16 cellular contexts compared by ENCODE assay signal in genomic region chr13:33401238-33401637, GRCh38.
DNase-seq lines count a peak whose midpoint lies in the region; ATAC-seq, FAIRE-seq and TF ChIP-seq lines count a peak whose summit lies in the region.
"Had no signal": no experiment of that assay in that cellular context is flagged by ENCODE, and none has a peak within 500 bp of the region (broad histone marks: within the 10 kb centered on the region; RNA-seq: fewer than 3 reads in every experiment).

No MANE protein-coding gene starts in this region.

- H2AFZ ChIP-seq in mammary epithelial cell (ENCODE audit: low read depth, low read length) = peak overlapping the region; percentile 13

- DNase-seq in mammary epithelial cell (no peak), MCF 10A (ENCODE audit: unreplicated experiment) (no peak), NCI-H69 (lab: John Stamatoyannopoulos, UW) (peak; percentile 82), left ventricle myocardium superior (peak; percentile 43), frontal cortex (ENCODE audit: low spot score in 2 of 2) (no peak), LoVo (ENCODE audit: low spot score) (no peak), amygdala (lab: John Stamatoyannopoulos, UW) (no peak)
- no peak for DNase-seq in CD8-positive, alpha-beta memory T cell
- DNase-seq: activated B cell treated with CpG ODN at 0.5 μM for 24 hours; activated CD8-positive, alpha-beta memory T cell treated with anti-CD3 and anti-CD28 coated beads, Interleukin-2, amount 10 ng/mL, durations not matched to agents 7 days and 5 days; NCI-H526; psoas muscle had no signal

- H3K4me2 ChIP-seq in mammary epithelial cell (ENCODE audit: insufficient read depth, low read depth, low read length) = no peak overlapping the region

- no peaks in the 10 kb centered on the region for H3K9me3 Mint-ChIP-seq in MCF 10A (ENCODE audit: unreplicated experiment)
- H3K9me3 Mint-ChIP-seq in CD8-positive, alpha-beta memory T cell = peaks cover 0 to 6% (median 3%) of the 10 kb centered on the region in 5 donors
- H3K9me3 Mint-ChIP-seq: dendritic cell treated with granulocyte-macrophage colony-stimulating factor and Interleukin-4, amounts not matched to agents 40 ng/mL and 50 ng/mL, for 4 days had no signal

- H3K9ac ChIP-seq in mammary epithelial cell (ENCODE audit: insufficient read depth, low read length) = no peak overlapping the region

- WGBS in mammary epithelial cell (ENCODE audit: low coverage, missing lambda C conversion rate) = 40% methylated on average over 4 of the region's 4 CpGs

- H3K27me3 Mint-ChIP-seq in MCF 10A (ENCODE audit: insufficient read depth, unreplicated experiment) = no peaks in the 10 kb centered on the region
- H3K27me3 Mint-ChIP-seq in CD8-positive, alpha-beta memory T cell = peaks cover 4 to 19% of the 10 kb centered on the region in 2 donors
- H3K27me3 Mint-ChIP-seq: dendritic cell treated with granulocyte-macrophage colony-stimulating factor and Interleukin-4, amounts not matched to agents 40 ng/mL and 50 ng/mL, for 4 days; natural killer cell treated with Interleukin-12 subunit alpha and Interleukin-12 subunit beta and Interleukin-15 and Interleukin-18, amount 100 ng/mL, for 72 hours had no signal

- H3K36me3 ChIP-seq in mammary epithelial cell (ENCODE audit: insufficient read depth, low read length) = no peaks in the 10 kb centered on the region
- H3K36me3 ChIP-seq in CD8-positive, alpha-beta memory T cell (ENCODE audit: insufficient read depth, low read length) = no peaks in the 10 kb centered on the region
- H3K36me3 ChIP-seq: Peyer's patch had no signal

- H3K9me3 ChIP-seq in mammary epithelial cell (replicated peaks; ENCODE audit: insufficient read depth, low read length) = peaks cover 3% of the 10 kb centered on the region
- H3K9me3 ChIP-seq in CD8-positive, alpha-beta memory T cell (ENCODE audit: low read length) = no peaks in the 10 kb centered on the region
- H3K9me3 ChIP-seq: Peyer's patch had no signal

- no peaks in the 10 kb centered on the region for H3K36me3 Mint-ChIP-seq in MCF 10A (ENCODE audit: insufficient read depth, unreplicated experiment)
- H3K36me3 Mint-ChIP-seq in CD8-positive, alpha-beta memory T cell = peaks cover 0 to 3% (median 0%) of the 10 kb centered on the region in 3 donors
- H3K36me3 Mint-ChIP-seq: activated CD8-positive, alpha-beta memory T cell treated with anti-CD3 and anti-CD28 coated beads, Interleukin-2, amount 10 ng/mL, durations not matched to agents 7 days and 5 days; natural killer cell treated with Interleukin-12 subunit alpha and Interleukin-12 subunit beta and Interleukin-15 and Interleukin-18, amount 100 ng/mL, for 72 hours had no signal

- no peaks in the 10 kb centered on the region for H3K4me1 ChIP-seq in mammary epithelial cell (ENCODE audit: insufficient read depth, low read length)
- H3K4me1 ChIP-seq in CD8-positive, alpha-beta memory T cell (ENCODE audit: insufficient read depth, low read length) = no peaks in the 10 kb centered on the region
- H3K4me1 ChIP-seq: Peyer's patch, psoas muscle had no signal

- no peak for FAIRE-seq in frontal cortex (lab: Jason Lieb, UNC)

- no peaks in the 10 kb centered on the region for H3K79me2 ChIP-seq in mammary epithelial cell (ENCODE audit: insufficient read depth, low read length)

- H3K4me3 ChIP-seq in mammary epithelial cell (replicated peaks in 1 of 3; ENCODE audit: insufficient read depth in 1 of 3, low read depth in 2 of 3, low read length in 3 of 3) = no peak overlapping the region
- H3K4me3 ChIP-seq in CD8-positive, alpha-beta memory T cell (ENCODE audit: low read length) = no peak overlapping the region
- H3K4me3 ChIP-seq: Peyer's patch, psoas muscle had no signal

- H3K4me1 Mint-ChIP-seq in MCF 10A (ENCODE audit: insufficient read depth, unreplicated experiment) = no peaks in the 10 kb centered on the region
- H3K4me1 Mint-ChIP-seq in CD8-positive, alpha-beta memory T cell = no peaks in the 10 kb centered on the region
- H3K4me1 Mint-ChIP-seq: activated B cell treated with CpG ODN at 0.5 μM for 24 hours; activated CD8-positive, alpha-beta memory T cell treated with anti-CD3 and anti-CD28 coated beads, Interleukin-2, amount 10 ng/mL, durations not matched to agents 7 days and 5 days had no signal

- no peak overlapping the region for H3K27ac Mint-ChIP-seq in MCF 10A (ENCODE audit: low read depth, unreplicated experiment)
- no peak overlapping the region for H3K27ac Mint-ChIP-seq in CD8-positive, alpha-beta memory T cell
- H3K27ac Mint-ChIP-seq: activated B cell treated with CpG ODN at 0.5 μM for 24 hours; activated CD8-positive, alpha-beta memory T cell treated with anti-CD3 and anti-CD28 coated beads, Interleukin-2, amount 10 ng/mL, durations not matched to agents 7 days and 5 days; dendritic cell treated with granulocyte-macrophage colony-stimulating factor and Interleukin-4, amounts not matched to agents 40 ng/mL and 50 ng/mL, for 4 days; natural killer cell treated with Interleukin-12 subunit alpha and Interleukin-12 subunit beta and Interleukin-15 and Interleukin-18, amount 100 ng/mL, for 72 hours had no signal

- no peaks in the 10 kb centered on the region for H3K27me3 ChIP-seq in mammary epithelial cell (ENCODE audit: insufficient read depth, low read length)
- H3K27me3 ChIP-seq in CD8-positive, alpha-beta memory T cell (ENCODE audit: insufficient read depth, low read length, poor library complexity, severe bottlenecking) = no peaks in the 10 kb centered on the region
- H3K27me3 ChIP-seq: Peyer's patch had no signal

- no peaks in the 10 kb centered on the region for H4K20me1 ChIP-seq in mammary epithelial cell (ENCODE audit: insufficient read depth, low read length)

- CTCF ChIA-PET in mammary epithelial cell (lab: Charles Lee; ENCODE audit: low non-redundant PET) (interaction anchor here (0.6 kb wide), 1 partner anchor 662 kb away, joined by 4 read pairs; no protein-coding TSS in a partner anchor), MCF 10A (lab: Yijun Ruan, JAX) (interaction anchor here (0.6 kb wide), 1 partner anchor 125 kb away, joined by 4 read pairs; no protein-coding TSS in a partner anchor)
- CTCF ChIA-PET in CD8-positive, alpha-beta memory T cell (lab: Charles Lee) = no interaction called here

- dilution Hi-C loops in mammary epithelial cell (cut with HindIII; ENCODE audit: low sequenced_read_pairs) = no loop called here

- ATAC-seq in left ventricle myocardium superior = peak; percentile 85
- ATAC-seq: activated CD8-positive, alpha-beta memory T cell treated with anti-CD3 and anti-CD28 coated beads, Interleukin-2, amount 10 ng/mL, durations not matched to agents 7 days and 5 days; esophagus mucosa; natural killer cell treated with Interleukin-12 subunit alpha and Interleukin-12 subunit beta and Interleukin-15 and Interleukin-18, amount 100 ng/mL, for 72 hours; psoas muscle had no signal

- TF ChIP-seq CTCF in mammary epithelial cell (conservative IDR thresholded peaks at IDR 0.05 in 1 of 2, IDR thresholded peaks at IDR 0.05 in 1 of 2; ENCODE audit: extremely low read depth in 1 of 2, insufficient read depth in 1 of 2, low read depth in 1 of 2, low read length in 2 of 2) = no peak
- no peak for TF ChIP-seq CTCF in MCF 10A (IDR thresholded peaks at IDR 0.05; ENCODE audit: unreplicated experiment)

- no peak overlapping the region for H3K27ac ChIP-seq in mammary epithelial cell (ENCODE audit: insufficient read depth, low read depth, low read length)
- H3K27ac ChIP-seq in CD8-positive, alpha-beta memory T cell (ENCODE audit: low read depth, low read length) = no peak overlapping the region
- H3K27ac ChIP-seq: Peyer's patch, psoas muscle had no signal

- POLR2A ChIA-PET in MCF 10A (lab: Yijun Ruan, JAX) = interaction anchor here (0.8 kb wide), 1 partner anchor 11 kb away, joined by 3 read pairs; no protein-coding TSS in a partner anchor
- POLR2A ChIA-PET in CD8-positive, alpha-beta memory T cell (lab: Charles Lee) = no interaction called here

- H3K4me3 Mint-ChIP-seq in MCF 10A (ENCODE audit: unreplicated experiment) = no peak overlapping the region
- H3K4me3 Mint-ChIP-seq in CD8-positive, alpha-beta memory T cell = no peak overlapping the region
- H3K4me3 Mint-ChIP-seq: activated B cell treated with CpG ODN at 0.5 μM for 24 hours; activated CD8-positive, alpha-beta memory T cell treated with anti-CD3 and anti-CD28 coated beads, Interleukin-2, amount 10 ng/mL, durations not matched to agents 7 days and 5 days; dendritic cell treated with granulocyte-macrophage colony-stimulating factor and Interleukin-4, amounts not matched to agents 40 ng/mL and 50 ng/mL, for 4 days; natural killer cell treated with Interleukin-12 subunit alpha and Interleukin-12 subunit beta and Interleukin-15 and Interleukin-18, amount 100 ng/mL, for 72 hours had no signal

- in situ Hi-C loops in mammary epithelial cell (cut with MboI; ENCODE audit: low sequenced_read_pairs in 2 of 2) = no loop called here

- BruUV-seq in mammary epithelial cell (replicated peaks; lab: Mats Ljungman, UMichigan) (no TSS peak), MCF 10A (replicated peaks; lab: Mats Ljungman, UMichigan) (no TSS peak)

- intact Hi-C loops in mammary epithelial cell (cut with micrococcal nuclease) (no loop called here), MCF 10A (cut with micrococcal nuclease) (no loop called here), left ventricle myocardium superior (cut with micrococcal nuclease) (no loop called here)

Comparison
In these comparisons a context has a peak if more than half of its experiments do, and no peak if none do; other contexts are left out.
1. DNase-seq: peak in NCI-H69 (single experiment) and left ventricle myocardium superior (single experiment); none in mammary epithelial cell (single experiment), MCF 10A (single experiment), frontal cortex (0 of 2), LoVo (single experiment), amygdala (0 of 56) and CD8-positive, alpha-beta memory T cell (0 of 5).